In genomic region chr4:145347684-145348083, GRCh38 we compare ENCODE assay signal across 19 cellular contexts.
DNase-seq lines count a peak whose midpoint lies in the region; FAIRE-seq lines count a peak whose summit lies in the region.
"Had no signal": no experiment of that assay in that cellular context is flagged by ENCODE, and none has a peak within 500 bp of the region (broad histone marks: within the 10 kb centered on the region; RNA-seq: fewer than 3 reads in every experiment).

No MANE protein-coding gene starts in this region.

- H3K4me2 ChIP-seq in mesenchymal stem cell (ENCODE audit: low read length, poor library complexity, severe bottlenecking) = no peak overlapping the region
- H3K4me2 ChIP-seq: neural progenitor cell had no signal

- H3K36me3 ChIP-seq in mesenchymal stem cell (ENCODE audit: control insufficient read depth in 1 of 2, insufficient read depth in 2 of 2, low read depth in 1 of 2, low read length in 2 of 2) = no peaks in the 10 kb centered on the region
- H3K36me3 ChIP-seq: neural progenitor cell had no signal

- no peak overlapping the region for H4K91ac ChIP-seq in mesenchymal stem cell (ENCODE audit: low read length)

- H3K4ac ChIP-seq in mesenchymal stem cell (ENCODE audit: low read depth in 1 of 2, low read length in 2 of 2) = no peak overlapping the region

- H3K4me1 ChIP-seq in mesenchymal stem cell (ENCODE audit: control insufficient read depth, insufficient read depth, low read depth, low read length) = peaks cover 10% of the 10 kb centered on the region
- H3K4me1 ChIP-seq: neural progenitor cell had no signal

- WGBS in mesenchymal stem cell = 48% methylated on average over 3 of the region's 5 CpGs

- no peak overlapping the region for H3K9ac ChIP-seq in mesenchymal stem cell (ENCODE audit: low read length)
- H3K9ac ChIP-seq: neural progenitor cell had no signal

- no peak overlapping the region for H3K18ac ChIP-seq in mesenchymal stem cell (ENCODE audit: low read depth in 1 of 2, low read length in 2 of 2)

- H3K27ac ChIP-seq in caudate nucleus (ENCODE audit: low read depth, low read length) (peak overlapping the region; percentile 65), mesenchymal stem cell (ENCODE audit: low read length, poor library complexity, severe bottlenecking) (peak overlapping the region; percentile 54)
- H3K27ac ChIP-seq: neural progenitor cell, SK-N-MC had no signal

- DNase-seq in HTR-8/SVneo (ENCODE audit: insufficient read length, low spot score) = peak; percentile 9
- DNase-seq in caudate nucleus (lab: John Stamatoyannopoulos, UW) = peak in 27 of 61 donors; percentile 1 to 61 (median 16)
- DNase-seq in mesenchymal stem cell = peak; percentile 37
- peak; percentile 11 for DNase-seq in urothelium cell line (ENCODE audit: low spot score)
- no peak for DNase-seq in globus pallidus (ENCODE audit: low spot score)
- DNase-seq in HuH-7 (ENCODE audit: low spot score) = no peak
- no peak for DNase-seq in medulla oblongata (ENCODE audit: extremely low spot score)
- DNase-seq: CD4-positive, CD25-positive, alpha-beta regulatory T cell; effector memory CD8-positive, alpha-beta T cell; HFFc6; NCI-H2081 treated with DMSO at 0.1 percent for 48 hours; NCI-H69; PC-3; right cardiac atrium had no signal

- FAIRE-seq in HTR-8/SVneo (lab: Jason Lieb, UNC) = no peak
- no peak for FAIRE-seq in urothelium cell line (lab: Jason Lieb, UNC)
- FAIRE-seq: K562, TTC549 had no signal

- no peak overlapping the region for H2AFZ ChIP-seq in mesenchymal stem cell (ENCODE audit: low read depth, low read length)
- H2AFZ ChIP-seq: neural progenitor cell had no signal

- no peak overlapping the region for H2AK5ac ChIP-seq in mesenchymal stem cell (ENCODE audit: low read length, severe bottlenecking)

- H2BK5ac ChIP-seq in mesenchymal stem cell (ENCODE audit: low read depth, low read length, poor library complexity, severe bottlenecking) = no peak overlapping the region

- no peaks in the 10 kb centered on the region for H3K79me1 ChIP-seq in mesenchymal stem cell (replicated peaks; ENCODE audit: low read length, poor library complexity, severe bottlenecking)

- H3K9me3 ChIP-seq in mesenchymal stem cell (ENCODE audit: control insufficient read depth, low read length) = no peaks in the 10 kb centered on the region

- no peak overlapping the region for H3K4me3 ChIP-seq in mesenchymal stem cell (ENCODE audit: insufficient read depth in 1 of 2, low read depth in 1 of 2, low read length in 2 of 2)
- H3K4me3 ChIP-seq: K562, lung, neural progenitor cell, SK-N-MC had no signal

- H2BK120ac ChIP-seq in mesenchymal stem cell (ENCODE audit: low read depth, low read length) = no peak overlapping the region

- no peaks in the 10 kb centered on the region for H3K27me3 ChIP-seq in mesenchymal stem cell (ENCODE audit: control insufficient read depth in 1 of 2, insufficient read depth in 1 of 2, low read length in 2 of 2)
- H3K27me3 ChIP-seq: neural progenitor cell had no signal

- no peak overlapping the region for H3K23ac ChIP-seq in mesenchymal stem cell (ENCODE audit: low read length in 2 of 2)

- H3K14ac ChIP-seq in mesenchymal stem cell (ENCODE audit: low read length in 2 of 2) = no peak overlapping the region

- H2BK12ac ChIP-seq in mesenchymal stem cell (ENCODE audit: low read length in 2 of 2) = no peak overlapping the region

- no peak overlapping the region for H4K8ac ChIP-seq in mesenchymal stem cell (ENCODE audit: low read length)

- no peak overlapping the region for H2BK15ac ChIP-seq in mesenchymal stem cell (ENCODE audit: low read depth, poor library complexity, severe bottlenecking)

Comparison
In these comparisons a context has a peak if more than half of its experiments do, and no peak if none do; other contexts are left out.
1. DNase-seq: peak in HTR-8/SVneo (single experiment), mesenchymal stem cell (single experiment) and urothelium cell line (single experiment); none in globus pallidus (single experiment), HuH-7 (single experiment) and medulla oblongata (single experiment).